8 cellular contexts compared by ENCODE assay signal in the genomic region with DNA sequence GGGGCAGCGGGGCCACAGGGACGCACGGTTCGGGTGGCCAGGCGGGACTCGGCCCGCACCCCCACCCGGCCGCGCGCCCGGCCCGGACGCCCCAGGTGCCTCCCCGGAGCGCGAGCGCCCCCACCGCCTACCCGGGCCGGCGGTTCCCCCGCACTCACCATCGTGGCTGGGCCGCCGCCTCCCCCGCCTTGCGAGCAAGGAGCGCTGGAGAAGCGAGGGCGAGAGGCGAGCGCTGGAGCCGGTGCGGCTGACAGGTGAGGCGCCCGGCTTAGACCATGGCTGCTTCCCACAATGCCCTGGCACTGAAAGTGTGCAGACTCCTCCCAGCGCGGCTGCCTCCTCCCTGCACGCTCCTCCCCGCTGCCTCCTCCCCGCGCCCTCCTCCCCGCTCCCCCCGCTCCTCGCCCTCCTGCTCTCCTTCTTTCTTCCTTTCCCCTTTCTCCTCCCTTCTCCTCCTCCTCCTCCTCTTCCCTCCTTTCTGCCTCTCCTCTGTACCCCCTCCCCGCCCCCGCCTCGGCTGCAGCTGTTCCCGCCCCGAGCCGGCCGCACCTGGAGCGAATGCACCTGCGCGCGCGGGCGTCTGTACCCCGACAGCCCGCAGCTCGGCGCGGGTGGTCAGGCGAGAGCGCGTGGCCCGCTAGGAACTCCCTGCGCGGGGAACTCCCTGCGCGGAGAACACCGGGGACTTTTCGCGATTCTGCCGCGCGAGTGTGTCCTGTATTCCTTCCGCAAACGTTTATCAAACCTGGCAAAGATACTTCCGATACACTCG. TPM values are rescaled to one million over a fixed set of nuclear protein-coding genes. Genes with fewer than 3 reads are reported as not detected.
A peak's percentile ranks its signal among the peaks of the same experiment; 100 is the strongest.
DNase-seq lines count a peak whose midpoint lies in the region; ATAC-seq lines count a peak whose summit lies in the region.

A gene (minus strand): TSS at position 293 of the 772 bp plus-strand sequence. CDS start 132 bp downstream, at position 161.

- no peaks in the 10 kb centered on the region for H3K36me3 ChIP-seq in CD4-positive, alpha-beta memory T cell (ENCODE audit: insufficient read depth, low read length)
- no peaks in the 10 kb centered on the region for H3K36me3 ChIP-seq in endocrine pancreas (ENCODE audit: control insufficient read depth, insufficient read depth, low read length)

- peaks cover 8% of the 10 kb centered on the region for H3K4me1 ChIP-seq in CD4-positive, alpha-beta memory T cell (ENCODE audit: insufficient read depth, low read length)
- no peaks in the 10 kb centered on the region for H3K4me1 ChIP-seq in endocrine pancreas (ENCODE audit: control insufficient read depth, insufficient read depth, low read length)

- no peaks in the 10 kb centered on the region for H3K9me3 Mint-ChIP-seq in CD4-positive, alpha-beta memory T cell

- no peaks in the 10 kb centered on the region for H3K27me3 Mint-ChIP-seq in CD4-positive, alpha-beta memory T cell

- ATAC-seq in GM19351 (IDR thresholded peaks at IDR 0.05; ENCODE audit: unreplicated experiment): peak; percentile 63
- peak; percentile 67 for ATAC-seq in HG03460 (IDR thresholded peaks at IDR 0.05; ENCODE audit: unreplicated experiment)

- H3K27me3 ChIP-seq in CD4-positive, alpha-beta memory T cell (ENCODE audit: insufficient read depth, low read length): no peaks in the 10 kb centered on the region
- no peaks in the 10 kb centered on the region for H3K27me3 ChIP-seq in endocrine pancreas (ENCODE audit: control insufficient read depth, insufficient read depth, low read length)

- POLR2A ChIA-PET in CD4-positive, alpha-beta memory T cell (lab: Charles Lee; ENCODE audit: partially characterized antibody): interaction anchor here (0.5 to 1.3 kb wide), 2 partner anchors 10 to 13 kb away, joined by 3 read pairs; no protein-coding TSS in a partner anchor
- POLR2A ChIA-PET in activated CD8-positive, alpha-beta memory T cell treated with anti-CD3 and anti-CD28 coated beads for 36 hours (lab: Charles Lee): no interaction called here

- H3K9ac ChIP-seq in endocrine pancreas (ENCODE audit: control insufficient read depth, insufficient read depth, low read length): peak within 1 kb of the TSS; percentile 69

- H3K4me1 Mint-ChIP-seq in CD4-positive, alpha-beta memory T cell: peaks cover 9 to 12% (median 10%) of the 10 kb centered on the region in 4 donors

- H3K27ac Mint-ChIP-seq in CD4-positive, alpha-beta memory T cell: peak within 1 kb of the TSS; percentile 82 to 94 (median 90)

- H3K36me3 Mint-ChIP-seq in CD4-positive, alpha-beta memory T cell: peaks cover 0 to 3% of the 10 kb centered on the region in 2 donors

- DNase-seq in CD4-positive, alpha-beta memory T cell: peak; percentile 67 to 86 (median 69)
- DNase-seq in NCI-H774 (lab: John Stamatoyannopoulos, UW): peak; percentile 81
- peak; percentile 8 for DNase-seq in midbrain (lab: John Stamatoyannopoulos, UW)
- DNase-seq in stimulated activated CD8-positive, alpha-beta memory T cell treated with anti-CD3 and anti-CD28 coated beads, Interleukin-2, amount 100 ng/mL, for 48 hours (ENCODE audit: low read depth in 2 of 2): peak; percentile 52 to 58

- H3K9me3 ChIP-seq in CD4-positive, alpha-beta memory T cell (ENCODE audit: control insufficient read depth in 1 of 2, low read length in 2 of 2): no peaks in the 10 kb centered on the region
- H3K9me3 ChIP-seq in endocrine pancreas (ENCODE audit: control insufficient read depth, low read length): no peaks in the 10 kb centered on the region

- peak within 1 kb of the TSS; percentile 52 for H3K27ac ChIP-seq in CD4-positive, alpha-beta memory T cell (ENCODE audit: low read depth, low read length)

- CTCF ChIA-PET in CD4-positive, alpha-beta memory T cell (lab: Charles Lee; ENCODE audit: partially characterized antibody): interaction anchor here (1.2 to 2.9 kb wide), 3 partner anchors 27 to 108 kb away, joined by 3 to 8 read pairs (median 4); a partner anchor contains a TSS
- CTCF ChIA-PET in activated CD8-positive, alpha-beta memory T cell treated with anti-CD3 and anti-CD28 coated beads for 36 hours (lab: Charles Lee): interaction anchor here (0.7 to 0.9 kb wide), 2 partner anchors 16 to 105 kb away, joined by 3 to 5 read pairs; no protein-coding TSS in a partner anchor

- intact Hi-C loops in CD4-positive, alpha-beta memory T cell (cut with micrococcal nuclease): loop anchor here (1.0 to 5.0 kb wide), 4 partner anchors 28 to 120 kb away; a partner anchor contains a TSS

- H3K4me3 Mint-ChIP-seq in CD4-positive, alpha-beta memory T cell: peak within 1 kb of the TSS; percentile 92 to 98 (median 94)

- peak within 1 kb of the TSS; percentile 36 to 64 for H3K4me3 ChIP-seq in CD4-positive, alpha-beta memory T cell (ENCODE audit: low read length in 2 of 2)
- H3K4me3 ChIP-seq in endocrine pancreas (ENCODE audit: control insufficient read depth, insufficient read depth, low read length): peak within 1 kb of the TSS; percentile 52

RNA-seq across cellular contexts. Expression of the gene that starts here (rescaled TPM):
- 1 to 10 TPM in 1 of 2 experiments, under 1 TPM in 1; 0.96 to 1.1 TPM for total RNA-seq in CD4-positive, alpha-beta memory T cell
- polyA plus RNA-seq in CD4-positive, alpha-beta memory T cell: 1 to 10 TPM; 1.3 to 2.6 TPM
- 10 to 100 TPM; 15.5 to 16.0 TPM for total RNA-seq in activated CD8-positive, alpha-beta memory T cell treated with anti-CD3 and anti-CD28 coated beads for 36 hours

Comparison
In these comparisons a context has a peak if more than half of its experiments do, and no peak if none do; other contexts are left out.
1. Peak in every context shown above with its lines: DNase-seq, ATAC-seq, H3K4me3 ChIP-seq and H3K27ac ChIP-seq.
2. RNA of the gene that starts here (total RNA-seq): 15.5 to 16.0 TPM in activated CD8-positive, alpha-beta memory T cell treated with anti-CD3 and anti-CD28 coated beads for 36 hours; 0.96 to 1.1 TPM in CD4-positive, alpha-beta memory T cell; every median in the first group is over 4 times any median in the second.
3. DNase-seq: peak in every context shown above with its lines; median percentile 81 in NCI-H774; 69 in CD4-positive, alpha-beta memory T cell; 55 in stimulated activated CD8-positive, alpha-beta memory T cell treated with anti-CD3 and anti-CD28 coated beads, Interleukin-2, amount 100 ng/mL, for 48 hours; 8 in midbrain.